12 cellular contexts compared by ENCODE assay signal in the genomic region with DNA sequence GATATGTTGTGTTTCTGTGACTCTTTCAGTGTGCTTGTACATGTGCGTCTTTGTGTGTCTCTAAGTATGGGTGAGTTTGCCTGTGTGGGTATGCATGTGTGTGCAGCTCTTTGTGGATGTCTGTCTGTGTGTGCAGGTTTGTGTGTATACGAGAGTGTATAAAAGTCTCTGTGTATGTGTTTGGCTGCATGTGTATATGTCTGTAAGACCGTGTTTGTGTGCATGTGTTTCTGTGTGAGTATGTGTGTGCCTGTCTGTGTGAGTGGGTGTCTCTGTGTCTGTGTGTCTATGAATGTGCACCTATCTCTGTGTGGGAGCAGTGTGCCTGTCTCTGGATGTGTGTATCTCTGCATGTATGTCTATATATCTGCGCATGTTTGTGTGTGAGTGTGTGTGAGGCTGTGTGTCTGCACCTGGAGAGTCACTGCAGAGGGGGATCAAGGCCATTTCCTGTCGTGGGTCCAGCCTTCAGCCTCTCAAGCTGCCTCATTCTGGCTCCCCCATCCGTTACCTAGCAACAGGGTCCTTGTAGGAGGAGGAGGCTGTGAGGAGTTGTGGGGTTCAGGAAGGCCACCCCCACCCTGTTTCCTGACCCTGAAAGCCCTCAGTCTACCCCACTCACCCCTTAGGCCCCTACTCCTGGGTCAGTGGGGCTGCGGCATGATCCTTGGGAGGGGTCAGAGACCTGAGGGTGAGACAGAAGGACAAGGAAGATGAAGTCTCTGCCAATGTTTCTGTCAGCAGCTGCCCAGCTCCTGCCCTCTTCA. TPM values are rescaled to one million over a fixed set of nuclear protein-coding genes. Genes with fewer than 3 reads are reported as not detected.
A peak's percentile ranks its signal among the peaks of the same experiment; 100 is the strongest.
DNase-seq lines count a peak whose midpoint lies in the region; ATAC-seq, FAIRE-seq and TF ChIP-seq lines count a peak whose summit lies in the region.
"Had no signal": no experiment of that assay in that cellular context is flagged by ENCODE, and none has a peak within 500 bp of the region (broad histone marks: within the 10 kb centered on the region; RNA-seq: fewer than 3 reads in every experiment).

No MANE protein-coding gene starts in this region.

- H3K4me1 Mint-ChIP-seq in naive thymus-derived CD4-positive, alpha-beta T cell, result peaks cover 26 to 37% (median 29%) of the 10 kb centered on the region in 7 donors

- DNase-seq in GM12892 (ENCODE audit: insufficient read length) (no peak), NCI-H2196 treated with DMSO at 0.1 percent for 48 hours (lab: John Stamatoyannopoulos, UW; ENCODE audit: unreplicated experiment) (peak; percentile 44), ecto neural progenitor cell (ENCODE audit: low spot score) (no peak), CD1c-positive myeloid dendritic cell (ENCODE audit: extremely low spot score) (no peak), ureter (ENCODE audit: low spot score) (no peak)
- no peak for DNase-seq in naive thymus-derived CD4-positive, alpha-beta T cell
- DNase-seq: activated B cell treated with CpG ODN at 0.5 μM for 24 hours, cerebellar nuclear complex, NCI-H1694 treated with DMSO at 0.1 percent for 48 hours had no signal

- H3K27ac ChIP-seq in naive thymus-derived CD4-positive, alpha-beta T cell (ENCODE audit: low read depth, low read length), result no peak overlapping the region

- POLR2A ChIA-PET in naive thymus-derived CD4-positive, alpha-beta T cell (lab: Charles Lee), result interaction anchor here (1.2 to 1.5 kb wide), 2 partner anchors 8 to 16 kb away, joined by 4 read pairs; no protein-coding TSS in a partner anchor

- H3K27me3 Mint-ChIP-seq in naive thymus-derived CD4-positive, alpha-beta T cell, result peaks cover 0 to 2% (median 0%) of the 10 kb centered on the region in 5 donors
- H3K27me3 Mint-ChIP-seq: activated B cell treated with CpG ODN at 0.5 μM for 24 hours had no signal

- H3K27me3 ChIP-seq in naive thymus-derived CD4-positive, alpha-beta T cell (ENCODE audit: control insufficient read depth in 2 of 2, insufficient read depth in 2 of 2, low read length in 2 of 2), result no peaks in the 10 kb centered on the region

- H3K9me3 ChIP-seq in naive thymus-derived CD4-positive, alpha-beta T cell (ENCODE audit: control insufficient read depth in 2 of 3, low read length in 3 of 3), result no peaks in the 10 kb centered on the region

- no peaks in the 10 kb centered on the region for H3K36me3 Mint-ChIP-seq in naive thymus-derived CD4-positive, alpha-beta T cell

- no peak overlapping the region for H3K4me3 Mint-ChIP-seq in naive thymus-derived CD4-positive, alpha-beta T cell
- H3K4me3 Mint-ChIP-seq: activated B cell treated with CpG ODN at 0.5 μM for 24 hours had no signal

- H3K9me3 Mint-ChIP-seq in naive thymus-derived CD4-positive, alpha-beta T cell, result no peaks in the 10 kb centered on the region
- H3K9me3 Mint-ChIP-seq: activated B cell treated with CpG ODN at 0.5 μM for 24 hours had no signal

- FAIRE-seq in GM12892 (lab: Jason Lieb, UNC), result peak; percentile 87
- FAIRE-seq: frontal cortex had no signal

- H3K4me1 ChIP-seq in naive thymus-derived CD4-positive, alpha-beta T cell (ENCODE audit: control insufficient read depth in 2 of 2, insufficient read depth in 2 of 2, low read length in 2 of 2), result peaks cover 35 to 52% of the 10 kb centered on the region in 2 donors

- CTCF ChIA-PET in naive thymus-derived CD4-positive, alpha-beta T cell (lab: Charles Lee), result interaction anchor here (1.4 kb wide), 1 partner anchor 38 kb away, joined by 7 read pairs; no protein-coding TSS in a partner anchor

- ATAC-seq in GM21423 (IDR thresholded peaks at IDR 0.05; ENCODE audit: unreplicated experiment) (peak; percentile 31), GM18873 (IDR thresholded peaks at IDR 0.05; ENCODE audit: low FRiP score, unreplicated experiment) (no peak)
- no peak for ATAC-seq in naive thymus-derived CD4-positive, alpha-beta T cell

- intact Hi-C loops in naive thymus-derived CD4-positive, alpha-beta T cell (cut with micrococcal nuclease), result no loop called here

- no peak for TF ChIP-seq POLR2A in GM12892 (IDR thresholded peaks at IDR 0.05; ENCODE audit: low read depth, low read length)

- H3K36me3 ChIP-seq in naive thymus-derived CD4-positive, alpha-beta T cell (ENCODE audit: control insufficient read depth in 2 of 3, insufficient read depth in 3 of 3, low read length in 3 of 3), result no peaks in the 10 kb centered on the region

- H3K4me3 ChIP-seq in naive thymus-derived CD4-positive, alpha-beta T cell (ENCODE audit: low read length), result peak overlapping the region; percentile 31

- H3K27ac Mint-ChIP-seq in naive thymus-derived CD4-positive, alpha-beta T cell, result no peak overlapping the region
- H3K27ac Mint-ChIP-seq: activated B cell treated with CpG ODN at 0.5 μM for 24 hours had no signal

RNA-seq across cellular contexts. Expression of a gene that starts 10.3 kb away (rescaled TPM):
- 43.6 TPM for polyA plus RNA-seq in GM12892 (2012; ENCODE audit: missing spikeins)
- total RNA-seq in naive thymus-derived CD4-positive, alpha-beta T cell, result 100 to 1,000 TPM in 1 of 5 experiments, 10 to 100 TPM in 1, 1 to 10 TPM in 2, under 1 TPM in 1; 0.15 to 246 (median 1.9) TPM
- under 1 TPM; 0.70 to 0.72 TPM for polyA plus RNA-seq in naive thymus-derived CD4-positive, alpha-beta T cell
- 17.2 TPM for total RNA-seq in ureter

RNA-seq across cellular contexts. Expression of a gene that starts 20.7 kb away (rescaled TPM):
- 2.8 TPM for polyA plus RNA-seq in GM12892 (2012; ENCODE audit: missing spikeins)
- total RNA-seq in naive thymus-derived CD4-positive, alpha-beta T cell, result 10 to 100 TPM; 18.4 to 38.8 (median 21.3) TPM
- 1 to 10 TPM in 1 of 2 donors, under 1 TPM in 1; 0.90 to 2.0 TPM for polyA plus RNA-seq in naive thymus-derived CD4-positive, alpha-beta T cell
- 27.3 TPM for total RNA-seq in ureter

RNA-seq across cellular contexts. Expression of a gene that starts 47.3 kb away (rescaled TPM):
- polyA plus RNA-seq in GM12892 (2012; ENCODE audit: missing spikeins), result 51.1 TPM
- 100 to 1,000 TPM in 1 of 5 experiments, 10 to 100 TPM in 4; 24.7 to 266 (median 33.2) TPM for total RNA-seq in naive thymus-derived CD4-positive, alpha-beta T cell
- 100 to 1,000 TPM; 166 to 186 TPM for polyA plus RNA-seq in naive thymus-derived CD4-positive, alpha-beta T cell
- total RNA-seq in ureter, result 14.3 TPM
